Comparison of ENCODE assay signal across 8 cellular contexts in genomic region chr5:43041669-43042175, GRCh38. TPM values are rescaled to one million over a fixed set of nuclear protein-coding genes. Genes with fewer than 3 reads are reported as not detected.
DNase-seq lines count a peak whose midpoint lies in the region; ATAC-seq and TF ChIP-seq lines count a peak whose summit lies in the region.

No MANE protein-coding gene starts in this region.

- no peaks in the 10 kb centered on the region for H3K9me3 ChIP-seq in ectodermal cell (ENCODE audit: control insufficient read depth, low read length)
- peaks cover 0 to 1% of the 10 kb centered on the region in 2 donors for H3K9me3 ChIP-seq in lung (ENCODE audit: control insufficient read depth in 2 of 2, insufficient read depth in 1 of 2, low read length in 1 of 2)

- H3K27me3 Mint-ChIP-seq in stimulated activated naive CD8-positive, alpha-beta T cell treated with anti-CD3 and anti-CD28 coated beads, Interleukin-15, amount 100 ng/mL, for 72 hours: no peaks in the 10 kb centered on the region

- ATAC-seq in HG02610 (IDR thresholded peaks at IDR 0.05; ENCODE audit: unreplicated experiment) (peak; percentile 19), lung (ENCODE audit: insufficient read depth, low FRiP score) (peak; percentile 24)
- peak; percentile 51 for ATAC-seq in stimulated activated naive CD8-positive, alpha-beta T cell treated with anti-CD3 and anti-CD28 coated beads, Interleukin-15, amount 100 ng/mL, for 72 hours

- peak overlapping the region; percentile 92 to 95 for H3K4me3 Mint-ChIP-seq in stimulated activated naive CD8-positive, alpha-beta T cell treated with anti-CD3 and anti-CD28 coated beads, Interleukin-15, amount 100 ng/mL, for 72 hours

- TF ChIP-seq CTCF in lung (IDR thresholded peaks at IDR 0.05; ENCODE audit: control extremely low read depth, extremely low read depth): no peak

- 1% methylated on average over 33 of the region's 33 CpGs for WGBS in ectodermal cell, 2 experiments
- WGBS in lung, 2 donors: 1 to 2% methylated on average over 32 to 33 of the region's 33 CpGs

- H3K27ac Mint-ChIP-seq in stimulated activated naive CD8-positive, alpha-beta T cell treated with anti-CD3 and anti-CD28 coated beads, Interleukin-15, amount 100 ng/mL, for 72 hours: peak overlapping the region; percentile 98 to 99

- H3K4me1 Mint-ChIP-seq in stimulated activated naive CD8-positive, alpha-beta T cell treated with anti-CD3 and anti-CD28 coated beads, Interleukin-15, amount 100 ng/mL, for 72 hours: peaks cover 40% of the 10 kb centered on the region

- no peak overlapping the region for H3K27ac ChIP-seq in ectodermal cell (ENCODE audit: insufficient read depth, low read depth, low read length, poor library complexity, severe bottlenecking)
- peak overlapping the region; percentile 80 to 99 for H3K27ac ChIP-seq in lung (ENCODE audit: low read depth in 1 of 2, low read length in 1 of 2)

- H3K4me3 ChIP-seq in ectodermal cell (ENCODE audit: insufficient read depth, low read depth, low read length): peak overlapping the region; percentile 44
- peak overlapping the region; percentile 66 for H3K4me3 ChIP-seq in lung

- peaks cover 95% of the 10 kb centered on the region for H3K27me3 ChIP-seq in ectodermal cell (ENCODE audit: control insufficient read depth, insufficient read depth, low read length, poor library complexity, severe bottlenecking)
- no peaks in the 10 kb centered on the region for H3K27me3 ChIP-seq in lung (ENCODE audit: control insufficient read depth, insufficient read depth)

- H3K4me1 ChIP-seq in ectodermal cell (ENCODE audit: control insufficient read depth, insufficient read depth, low read length) (peaks cover 16% of the 10 kb centered on the region), lung (ENCODE audit: control insufficient read depth in 2 of 2, insufficient read depth in 2 of 2, low read length in 2 of 2) (peaks cover 0 to 8% of the 10 kb centered on the region in 2 donors)

- DNase-seq in NCI-H2171 treated with DMSO at 0.1 percent for 48 hours (lab: John Stamatoyannopoulos, UW) (peak; percentile 76), NCI-H2171 (lab: John Stamatoyannopoulos, UW) (no peak), NCI-H1092 treated with DMSO at 0.1 percent for 48 hours (lab: John Stamatoyannopoulos, UW) (peak; percentile 88), T1000 (lab: John Stamatoyannopoulos, UW) (peak; percentile 45), lung (ENCODE audit: low spot score) (peak; percentile 56)
- DNase-seq in stimulated activated naive CD8-positive, alpha-beta T cell treated with anti-CD3 and anti-CD28 coated beads, Interleukin-15, amount 100 ng/mL, for 72 hours: no peak

- no peaks in the 10 kb centered on the region for H3K9me3 Mint-ChIP-seq in stimulated activated naive CD8-positive, alpha-beta T cell treated with anti-CD3 and anti-CD28 coated beads, Interleukin-15, amount 100 ng/mL, for 72 hours

- H3K36me3 ChIP-seq in ectodermal cell (ENCODE audit: control insufficient read depth, insufficient read depth, low read length) (no peaks in the 10 kb centered on the region), lung (ENCODE audit: control insufficient read depth in 2 of 2, insufficient read depth in 2 of 2, low read length in 2 of 2) (no peaks in the 10 kb centered on the region)

RNA-seq across cellular contexts. Expression of gene ANXA2R, which starts 1.6 kb away (rescaled TPM):
- not detected for polyA plus RNA-seq in ectodermal cell (2013, experiment 1 of 4)
- 0.30 TPM for polyA plus RNA-seq in ectodermal cell (2013, experiment 2 of 4)
- polyA plus RNA-seq in ectodermal cell (2013, experiment 3 of 4): not detected
- 0.49 TPM for polyA plus RNA-seq in ectodermal cell (2013, experiment 4 of 4)
- 1 to 10 TPM; 4.0 to 5.2 TPM for total RNA-seq in lung
- 1 to 10 TPM; 4.4 to 5.2 TPM for polyA plus RNA-seq in lung

Comparison
In these comparisons a context has a peak if more than half of its experiments do, and no peak if none do; other contexts are left out.
1. DNase-seq: peak in NCI-H2171 treated with DMSO at 0.1 percent for 48 hours (single experiment), NCI-H1092 treated with DMSO at 0.1 percent for 48 hours (single experiment), T1000 (single experiment) and lung (single experiment); none in NCI-H2171 (single experiment) and stimulated activated naive CD8-positive, alpha-beta T cell treated with anti-CD3 and anti-CD28 coated beads, Interleukin-15, amount 100 ng/mL, for 72 hours (0 of 2).
2. Peak in every context shown above with its lines, with median percentiles within 50 percentile points of each other: ATAC-seq.